8 cellular contexts compared by ENCODE assay signal in the genomic region with DNA sequence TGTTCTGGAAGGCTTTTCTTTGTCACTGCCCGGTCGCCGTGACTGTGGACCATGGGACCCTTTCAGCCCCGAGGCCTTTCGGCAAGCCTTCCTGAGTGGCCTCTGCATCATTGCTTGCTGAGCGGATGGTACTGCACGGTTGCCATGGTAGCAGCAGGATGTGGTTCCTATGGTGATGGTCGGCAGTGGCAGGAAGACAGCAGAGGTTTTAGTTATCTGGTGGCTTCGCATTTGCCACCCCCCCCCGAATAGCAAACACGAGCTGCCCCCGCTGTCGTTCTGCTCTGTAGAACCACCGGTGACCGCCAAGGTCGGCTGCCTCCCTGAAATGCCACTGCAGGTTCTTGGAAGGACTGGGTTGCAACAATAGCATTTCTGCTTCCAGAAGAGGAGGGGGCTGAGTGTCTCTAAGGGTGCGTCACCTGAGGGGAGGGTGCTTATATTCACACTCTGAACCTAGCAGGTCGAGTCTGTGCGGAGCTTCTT.
DNase-seq lines count a peak whose midpoint lies in the region; ATAC-seq and TF ChIP-seq lines count a peak whose summit lies in the region.

No MANE protein-coding gene starts in this region.

- no peaks in the 10 kb centered on the region for H3K9me3 Mint-ChIP-seq in CD14-positive monocyte

- H3K36me3 Mint-ChIP-seq in T-helper 17 cell (ENCODE audit: low read depth) (no peaks in the 10 kb centered on the region), CD14-positive monocyte (peaks cover 33 to 56% of the 10 kb centered on the region in 2 donors)

- ATAC-seq in GM21619 (IDR thresholded peaks at IDR 0.05; ENCODE audit: unreplicated experiment) (peak; percentile 76), T-helper 17 cell (peak; percentile 73), left lobe of liver (no peak), GM18520 (IDR thresholded peaks at IDR 0.05; ENCODE audit: unreplicated experiment) (no peak)

- H3K27ac Mint-ChIP-seq in T-helper 17 cell (peak overlapping the region; percentile 99), CD14-positive monocyte (peak overlapping the region in 3 of 7 donors; percentile 54 to 92 (median 92))

- intact Hi-C loops in CD14-positive monocyte (cut with micrococcal nuclease) = no loop called here

- H3K4me3 Mint-ChIP-seq in T-helper 17 cell = peak overlapping the region; percentile 66
- H3K4me3 Mint-ChIP-seq in CD14-positive monocyte = no peak overlapping the region

- no peak for TF ChIP-seq CTCF in CD14-positive monocyte (IDR thresholded peaks at IDR 0.05)

- H3K4me1 Mint-ChIP-seq in T-helper 17 cell (peaks cover 37% of the 10 kb centered on the region), CD14-positive monocyte (peaks cover 50% of the 10 kb centered on the region)

- H3K27me3 Mint-ChIP-seq in T-helper 17 cell (no peaks in the 10 kb centered on the region), CD14-positive monocyte (ENCODE audit: low read depth in 3 of 3) (peaks cover 0 to 3% (median 1%) of the 10 kb centered on the region in 3 donors)

- peak; percentile 46 to 61 (median 58) for DNase-seq in T-helper 17 cell
- peak in 38 of 56 donors; percentile 18 to 74 (median 52) for DNase-seq in amygdala (lab: John Stamatoyannopoulos, UW)
- DNase-seq in stimulated activated CD4-positive, alpha-beta T cell treated with anti-CD3 and anti-CD28 coated beads, Interleukin-12 subunit alpha, Interleukin-12 subunit beta, amount 100 ng/mL, for 4 hours = peak; percentile 32
- DNase-seq in CD14-positive monocyte (ENCODE audit: low spot score) = no peak
- DNase-seq in left lobe of liver (ENCODE audit: low spot score) = no peak
- no peak for DNase-seq in UCSD-AML1 (lab: John Stamatoyannopoulos, UW; ENCODE audit: unreplicated experiment)

- no peaks in the 10 kb centered on the region for H3K9me3 ChIP-seq in T-helper 17 cell (ENCODE audit: control insufficient read depth, low read length, poor library complexity, severe bottlenecking)

Comparison
In these comparisons a context has a peak if more than half of its experiments do, and no peak if none do; other contexts are left out.
1. ATAC-seq: peak in GM21619 (single experiment) and T-helper 17 cell (single experiment); none in left lobe of liver (single experiment) and GM18520 (single experiment).
2. DNase-seq: peak in T-helper 17 cell (3 of 3), amygdala (38 of 56) and stimulated activated CD4-positive, alpha-beta T cell treated with anti-CD3 and anti-CD28 coated beads, Interleukin-12 subunit alpha, Interleukin-12 subunit beta, amount 100 ng/mL, for 4 hours (single experiment); none in CD14-positive monocyte (single experiment), left lobe of liver (single experiment) and UCSD-AML1 (single experiment).